14 cellular contexts compared by ENCODE assay signal in genomic region chr11:48050304-48050703, GRCh38.
DNase-seq lines count a peak whose midpoint lies in the region; ATAC-seq, FAIRE-seq and TF ChIP-seq lines count a peak whose summit lies in the region.
"Had no signal": no experiment of that assay in that cellular context is flagged by ENCODE, and none has a peak within 500 bp of the region (broad histone marks: within the 10 kb centered on the region; RNA-seq: fewer than 3 reads in every experiment).

No MANE protein-coding gene starts in this region.

- ATAC-seq in GM23338 = no peak
- ATAC-seq: activated CD4-positive, CD25-positive, alpha-beta regulatory T cell treated with anti-CD3 and anti-CD28 coated beads, Interleukin-2, amount 50 U/mL, for 24 hours; SK-N-SH treated with all-trans-retinoic acid at 6 μM for 48 hours had no signal

- H3K9me3 ChIP-seq in neural progenitor cell (ENCODE audit: low read depth) = no peaks in the 10 kb centered on the region
- H3K9me3 ChIP-seq: ascending aorta had no signal

- H3K27me3 ChIP-seq in GM23338 (ENCODE audit: insufficient read depth) (no peaks in the 10 kb centered on the region), dorsolateral prefrontal cortex (no peaks in the 10 kb centered on the region), neural progenitor cell (no peaks in the 10 kb centered on the region)
- H3K27me3 ChIP-seq: ascending aorta had no signal

- H3K9ac ChIP-seq in neural progenitor cell = no peak overlapping the region

- no peaks in the 10 kb centered on the region for H3K9me2 ChIP-seq in GM23338 (ENCODE audit: insufficient read depth)

- H3K36me3 ChIP-seq in GM23338 (ENCODE audit: insufficient read depth) (no peaks in the 10 kb centered on the region), neural progenitor cell (no peaks in the 10 kb centered on the region)
- H3K36me3 ChIP-seq: ascending aorta had no signal

- DNase-seq in GM23338 (ENCODE audit: low spot score) (no peak), dorsolateral prefrontal cortex (no peak), neural progenitor cell (ENCODE audit: low spot score) (no peak), amniotic stem cell (lab: John Stamatoyannopoulos, UW) (no peak), frontal cortex (ENCODE audit: low spot score in 2 of 2) (no peak), NCI-H2081 treated with DMSO at 0.1 percent for 48 hours (lab: John Stamatoyannopoulos, UW) (no peak), NCI-H510A (lab: John Stamatoyannopoulos, UW) (no peak)
- DNase-seq: HCEC 1CT had no signal

- H3K36me3 Mint-ChIP-seq in GM23338 (ENCODE audit: low read depth) (no peaks in the 10 kb centered on the region), neural progenitor cell (no peaks in the 10 kb centered on the region)

- H3K4me1 Mint-ChIP-seq in GM23338 (peaks cover 44% of the 10 kb centered on the region), neural progenitor cell (peaks cover 32% of the 10 kb centered on the region)

- no peak overlapping the region for H3K4me2 ChIP-seq in GM23338
- H3K4me2 ChIP-seq in neural progenitor cell = no peak overlapping the region

- H3K27ac Mint-ChIP-seq in GM23338 = peak overlapping the region; percentile 1; the same call in 1 of the 2 replicates
- no peak overlapping the region for H3K27ac Mint-ChIP-seq in neural progenitor cell

- H3K27ac ChIP-seq in C4-2B (peak overlapping the region; percentile 90; the same call in 1 of the 2 replicates), GM23338 (ENCODE audit: low read depth) (peak overlapping the region; percentile 15; the same call in 1 of the 2 replicates), dorsolateral prefrontal cortex (peak overlapping the region in 33 of 59 donors; percentile 1 to 96 (median 38)), neural progenitor cell (peak overlapping the region; percentile 5)
- H3K27ac ChIP-seq: ascending aorta had no signal

- H3K79me2 ChIP-seq in GM23338 (replicated peaks; ENCODE audit: insufficient read depth) (no peaks in the 10 kb centered on the region), neural progenitor cell (ENCODE audit: low read depth) (peaks cover 5% of the 10 kb centered on the region)

- TF ChIP-seq CTCF in C4-2B (conservative IDR thresholded peaks at IDR 0.05) (no peak), GM23338 (conservative IDR thresholded peaks at IDR 0.05; ENCODE audit: low read depth in 2 of 2) (no peak), dorsolateral prefrontal cortex (IDR thresholded peaks at IDR 0.05 in 54 of 56, conservative IDR thresholded peaks at IDR 0.05 in 2 of 56; ENCODE audit: low read depth in 1 of 56, partially characterized antibody in 56 of 56) (no peak), neural progenitor cell (IDR thresholded peaks at IDR 0.05) (no peak)

- intact Hi-C loops in dorsolateral prefrontal cortex (cut with DNase I) = loop anchor here in 1 of 2 donors (10.0 kb wide), 1 partner anchor 206 kb away; the partner anchor contains the start of gene NUP160

- H3K4me3 Mint-ChIP-seq in GM23338 (no peak overlapping the region), neural progenitor cell (no peak overlapping the region)

- H4K20me1 ChIP-seq in GM23338 (replicated peaks; ENCODE audit: insufficient read depth) (no peaks in the 10 kb centered on the region), neural progenitor cell (ENCODE audit: low read depth) (peaks cover 5% of the 10 kb centered on the region)

- peaks cover 23% of the 10 kb centered on the region for H3K4me1 ChIP-seq in GM23338 (ENCODE audit: insufficient read depth)
- H3K4me1 ChIP-seq in neural progenitor cell = peaks cover 19% of the 10 kb centered on the region

- no peak for FAIRE-seq in frontal cortex (lab: Jason Lieb, UNC)
- FAIRE-seq: G401.6, GM18507 had no signal

- H3F3A ChIP-seq in GM23338 (replicated peaks; ENCODE audit: low read depth) (no peaks in the 10 kb centered on the region), neural progenitor cell (ENCODE audit: low read depth) (peaks cover 16% of the 10 kb centered on the region)

- no peak overlapping the region for H3K4me3 ChIP-seq in GM23338
- H3K4me3 ChIP-seq in dorsolateral prefrontal cortex = no peak overlapping the region
- H3K4me3 ChIP-seq in neural progenitor cell = no peak overlapping the region
- H3K4me3 ChIP-seq: ascending aorta had no signal

- no peaks in the 10 kb centered on the region for H3K9me3 Mint-ChIP-seq in GM23338
- H3K9me3 Mint-ChIP-seq in neural progenitor cell = no peaks in the 10 kb centered on the region

- no peak overlapping the region for H2AFZ ChIP-seq in GM23338
- no peak overlapping the region for H2AFZ ChIP-seq in neural progenitor cell (replicated peaks)

- H3K27me3 Mint-ChIP-seq in GM23338 (ENCODE audit: insufficient read depth, low read depth, poor library complexity) = peaks cover 5% of the 10 kb centered on the region
- H3K27me3 Mint-ChIP-seq in neural progenitor cell (ENCODE audit: insufficient read depth, low read depth) = no peaks in the 10 kb centered on the region

TF ChIP-seq in GM23338, 12 proteins besides CTCF, POLR2A, EP300 and RAD21 (continues in another document):
- TF ChIP-seq POLR2AphosphoS5 (IDR thresholded peaks at IDR 0.05; ENCODE audit: low read depth) (no peak), ZNF462 (CRISPR knock-in tag; IDR thresholded peaks at IDR 0.05) (no peak), ETS1 (IDR thresholded peaks at IDR 0.05) (no peak), EZH2phosphoT487 (IDR thresholded peaks at IDR 0.05; ENCODE audit: unreplicated experiment) (no peak), ZNF114 (CRISPR knock-in tag; IDR thresholded peaks at IDR 0.05) (no peak), JUNB (IDR thresholded peaks at IDR 0.05; ENCODE audit: unreplicated experiment) (no peak), NANOG (IDR thresholded peaks at IDR 0.05; ENCODE audit: borderline replicate concordance) (no peak), ZNF331 (CRISPR knock-in tag; IDR thresholded peaks at IDR 0.05; ENCODE audit: low read depth) (no peak), CREB1 (CRISPR knock-in tag; IDR thresholded peaks at IDR 0.05; ENCODE audit: low read depth) (no peak)

Comparison
In these comparisons a context has a peak if more than half of its experiments do, and no peak if none do; other contexts are left out.
1. H3K27ac ChIP-seq: peak in every context shown above with its lines; median percentile 90 in C4-2B; 38 in dorsolateral prefrontal cortex; 15 in GM23338; 5 in neural progenitor cell.